ENCODE assay signal across 9 cellular contexts in genomic region chr18:21742323-21742687, GRCh38. TPM values are rescaled to one million over a fixed set of nuclear protein-coding genes. Genes with fewer than 3 reads are reported as not detected.
DNase-seq lines count a peak whose midpoint lies in the region.
"Had no signal": no experiment of that assay in that cellular context is flagged by ENCODE, and none has a peak within 500 bp of the region (broad histone marks: within the 10 kb centered on the region; RNA-seq: fewer than 3 reads in every experiment).

No MANE protein-coding gene starts in this region.

- H3K4me3 Mint-ChIP-seq in activated CD4-positive, alpha-beta T cell treated with anti-CD3 and anti-CD28 coated beads, Interleukin-2, amount 10 ng/mL, durations not matched to agents 24 days and 14 days = peak overlapping the region; percentile 86
- peak overlapping the region; percentile 81 for H3K4me3 Mint-ChIP-seq in activated CD4-positive, alpha-beta memory T cell treated with anti-CD3 and anti-CD28 coated beads, Interleukin-2, amount 10 ng/mL, durations not matched to agents 7 days and 5 days

- H3K9me3 ChIP-seq in iPS-18c (ENCODE audit: control insufficient read depth, insufficient read depth, low read length) (no peaks in the 10 kb centered on the region), stomach smooth muscle (ENCODE audit: control insufficient read depth in 2 of 2, low read length in 2 of 2) (no peaks in the 10 kb centered on the region)

- H3K27me3 Mint-ChIP-seq in activated CD4-positive, alpha-beta T cell treated with anti-CD3 and anti-CD28 coated beads, Interleukin-2, amount 10 ng/mL, durations not matched to agents 24 days and 14 days = peaks cover 5% of the 10 kb centered on the region
- peaks cover 5% of the 10 kb centered on the region for H3K27me3 Mint-ChIP-seq in activated CD4-positive, alpha-beta memory T cell treated with anti-CD3 and anti-CD28 coated beads, Interleukin-2, amount 10 ng/mL, durations not matched to agents 7 days and 5 days

- peaks cover 2% of the 10 kb centered on the region for H3K36me3 Mint-ChIP-seq in activated CD4-positive, alpha-beta T cell treated with anti-CD3 and anti-CD28 coated beads, Interleukin-2, amount 10 ng/mL, durations not matched to agents 24 days and 14 days (ENCODE audit: low read depth)
- peaks cover 20% of the 10 kb centered on the region for H3K36me3 Mint-ChIP-seq in activated CD4-positive, alpha-beta memory T cell treated with anti-CD3 and anti-CD28 coated beads, Interleukin-2, amount 10 ng/mL, durations not matched to agents 7 days and 5 days (ENCODE audit: low read depth)

- H3K27ac Mint-ChIP-seq in activated CD4-positive, alpha-beta T cell treated with anti-CD3 and anti-CD28 coated beads, Interleukin-2, amount 10 ng/mL, durations not matched to agents 24 days and 14 days = peak overlapping the region; percentile 78
- peak overlapping the region; percentile 81 for H3K27ac Mint-ChIP-seq in activated CD4-positive, alpha-beta memory T cell treated with anti-CD3 and anti-CD28 coated beads, Interleukin-2, amount 10 ng/mL, durations not matched to agents 7 days and 5 days

- H3K27me3 ChIP-seq in stomach smooth muscle (ENCODE audit: control insufficient read depth in 1 of 2, insufficient read depth in 2 of 2, low read length in 2 of 2) = no peaks in the 10 kb centered on the region

- DNase-seq in activated CD4-positive, alpha-beta T cell treated with anti-CD3 and anti-CD28 coated beads, Interleukin-2, amount 10 ng/mL, durations not matched to agents 24 days and 14 days = no peak
- DNase-seq in activated CD4-positive, alpha-beta T cell treated with anti-CD3 and anti-CD28 coated beads, Interleukin-2, amount 50 U/mL, for 1 hour = no peak
- no peak for DNase-seq in activated CD4-positive, alpha-beta memory T cell treated with anti-CD3 and anti-CD28 coated beads, Interleukin-2, amount 10 ng/mL, durations not matched to agents 7 days and 5 days
- DNase-seq in occipital lobe (lab: John Stamatoyannopoulos, UW) (no peak), iPS-NIHi7 (ENCODE audit: extremely low spot score) (no peak), activated gamma-delta T cell (lab: John Stamatoyannopoulos, UW) (no peak)
- DNase-seq: cerebellar nuclear complex had no signal

- POLR2A ChIA-PET in activated CD4-positive, alpha-beta memory T cell treated with anti-CD3 and anti-CD28 coated beads, Interleukin-2, amount 10 ng/mL, durations not matched to agents 7 days and 5 days (lab: Charles Lee) = interaction anchor here (1.0 to 8.2 kb wide), 6 partner anchors 12 to 631 kb away, joined by 3 to 113 read pairs (median 9); partner anchors contain the start of genes ABHD3, ESCO1, ROCK1 and SNRPD1

- H3K36me3 ChIP-seq in stomach smooth muscle (ENCODE audit: control insufficient read depth in 2 of 2, insufficient read depth in 2 of 2, low read length in 2 of 2) = no peaks in the 10 kb centered on the region

- no peaks in the 10 kb centered on the region for H3K9me3 Mint-ChIP-seq in activated CD4-positive, alpha-beta T cell treated with anti-CD3 and anti-CD28 coated beads, Interleukin-2, amount 10 ng/mL, durations not matched to agents 24 days and 14 days
- H3K9me3 Mint-ChIP-seq in activated CD4-positive, alpha-beta memory T cell treated with anti-CD3 and anti-CD28 coated beads, Interleukin-2, amount 10 ng/mL, durations not matched to agents 7 days and 5 days = peaks cover 3% of the 10 kb centered on the region

- H3K27ac ChIP-seq in stomach smooth muscle (ENCODE audit: low read length) = no peak overlapping the region

- peak overlapping the region; percentile 68 to 88 for H3K9ac ChIP-seq in stomach smooth muscle (ENCODE audit: low read length in 2 of 2)

- peaks cover 38% of the 10 kb centered on the region for H3K4me1 Mint-ChIP-seq in activated CD4-positive, alpha-beta T cell treated with anti-CD3 and anti-CD28 coated beads, Interleukin-2, amount 10 ng/mL, durations not matched to agents 24 days and 14 days
- peaks cover 58% of the 10 kb centered on the region for H3K4me1 Mint-ChIP-seq in activated CD4-positive, alpha-beta memory T cell treated with anti-CD3 and anti-CD28 coated beads, Interleukin-2, amount 10 ng/mL, durations not matched to agents 7 days and 5 days

- intact Hi-C loops in activated CD4-positive, alpha-beta T cell treated with anti-CD3 and anti-CD28 coated beads, Interleukin-2, amount 10 ng/mL, durations not matched to agents 24 days and 14 days (cut with micrococcal nuclease) = loop anchor here (2.0 to 10.0 kb wide), 2 partner anchors 58 to 632 kb away; partner anchors contain the start of gene ROCK1

- CTCF ChIA-PET in activated CD4-positive, alpha-beta memory T cell treated with anti-CD3 and anti-CD28 coated beads, Interleukin-2, amount 10 ng/mL, durations not matched to agents 7 days and 5 days (lab: Charles Lee) = interaction anchor here (0.7 to 3.1 kb wide), 7 partner anchors 9 to 630 kb away, joined by 3 to 18 read pairs (median 4); partner anchors contain the start of genes ABHD3, ESCO1 and ROCK1

- H3K4me3 ChIP-seq in iPS-18c (ENCODE audit: insufficient read depth, low read depth, low read length) (peak overlapping the region; percentile 95), stomach smooth muscle (ENCODE audit: low read length in 2 of 2) (peak overlapping the region; percentile 84 to 88)

- H3K4me1 ChIP-seq in stomach smooth muscle (ENCODE audit: control insufficient read depth, insufficient read depth, low read length) = peaks cover 12% of the 10 kb centered on the region

RNA-seq across cellular contexts. Expression of gene MIB1, which starts 1.7 kb away (rescaled TPM):
- 35.7 and 36.7 TPM in 2 replicates for total RNA-seq in activated CD4-positive, alpha-beta T cell treated with anti-CD3 and anti-CD28 coated beads, Interleukin-2, amount 10 ng/mL, durations not matched to agents 24 days and 14 days
- 10 to 100 TPM; 57.8 to 58.3 TPM for total RNA-seq in activated CD4-positive, alpha-beta memory T cell treated with anti-CD3 and anti-CD28 coated beads, Interleukin-2, amount 10 ng/mL, durations not matched to agents 7 days and 5 days
- 99.2 TPM for total RNA-seq in occipital lobe

RNA-seq across cellular contexts. Expression of gene ABHD3, which starts 37.7 kb away (rescaled TPM):
- 29.3 and 31.1 TPM in 2 replicates for total RNA-seq in activated CD4-positive, alpha-beta T cell treated with anti-CD3 and anti-CD28 coated beads, Interleukin-2, amount 10 ng/mL, durations not matched to agents 24 days and 14 days
- 10 to 100 TPM; 49.2 to 53.5 TPM for total RNA-seq in activated CD4-positive, alpha-beta memory T cell treated with anti-CD3 and anti-CD28 coated beads, Interleukin-2, amount 10 ng/mL, durations not matched to agents 7 days and 5 days
- total RNA-seq in occipital lobe = 13.4 TPM
